ENCODE assay signal across 7 cellular contexts in the genomic region with DNA sequence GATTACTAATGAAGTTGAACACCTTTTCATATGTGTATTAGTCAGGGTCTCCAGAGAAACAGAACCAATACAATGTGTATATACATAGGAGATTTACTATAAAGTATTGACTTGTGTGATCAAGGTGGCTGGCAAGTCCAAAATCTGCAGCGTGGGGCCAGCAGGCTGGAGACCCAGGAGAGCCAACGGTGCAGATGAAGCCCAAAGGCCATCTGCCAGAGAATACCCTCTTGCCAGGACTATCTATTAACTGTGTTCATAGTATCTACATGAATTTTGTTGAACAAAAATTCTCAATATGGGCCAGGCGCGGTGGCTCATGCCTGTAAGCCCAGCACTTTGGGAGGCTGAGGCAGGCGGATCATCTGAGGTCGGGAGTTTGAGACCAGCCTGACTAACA. TPM values are rescaled to one million over a fixed set of nuclear protein-coding genes. Genes with fewer than 3 reads are reported as not detected.
"Had no signal": no experiment of that assay in that cellular context is flagged by ENCODE, and none has a peak within 500 bp of the region (broad histone marks: within the 10 kb centered on the region; RNA-seq: fewer than 3 reads in every experiment).

No MANE protein-coding gene starts in this region.

RNA-seq across cellular contexts. Expression of a gene that starts 16.4 kb away (rescaled TPM):
- total RNA-seq: colonic mucosa, dermis blood vessel endothelial cell, dermis microvascular lymphatic vessel endothelial cell, endodermal cell, endothelial cell of umbilical vein, epithelial cell of proximal tubule, glomerular endothelial cell had no signal
